Comparison of ENCODE assay signal across 8 cellular contexts in the genomic region with DNA sequence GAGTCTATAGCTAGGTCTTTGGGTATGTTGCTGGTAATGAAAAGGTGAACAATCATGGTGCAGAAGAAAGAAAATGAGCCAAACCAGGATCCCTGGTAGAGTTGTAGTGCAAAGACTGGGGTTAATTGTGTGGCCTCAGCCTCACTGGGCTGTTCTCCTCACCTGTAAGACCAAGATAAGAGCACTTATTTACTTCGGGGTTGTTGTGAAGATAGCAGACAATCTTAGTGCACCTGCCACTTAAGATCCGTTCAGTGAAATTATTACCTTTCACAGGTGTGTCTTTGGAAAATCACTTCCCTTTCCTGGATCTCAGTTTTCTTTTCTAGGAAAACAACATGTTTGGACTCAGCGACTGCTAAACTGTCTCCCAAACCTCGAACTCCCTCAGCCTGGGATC. TPM values are rescaled to one million over a fixed set of nuclear protein-coding genes. Genes with fewer than 3 reads are reported as not detected.
DNase-seq lines count a peak whose midpoint lies in the region; ATAC-seq and TF ChIP-seq lines count a peak whose summit lies in the region.

No MANE protein-coding gene starts in this region.

- WGBS in HUES64, result 89% methylated on average over 4 of the region's 4 CpGs

- H3K4me1 ChIP-seq in HUES64 (ENCODE audit: insufficient read depth, low read length), result peaks cover 12% of the 10 kb centered on the region

- H3K27ac Mint-ChIP-seq in central memory CD8-positive, alpha-beta T cell (ENCODE audit: low read depth), result no peak overlapping the region
- H3K27ac Mint-ChIP-seq in naive B cell, result peak overlapping the region in 3 of 6 donors; percentile 65 to 96 (median 84)

- H3K4me1 Mint-ChIP-seq in central memory CD8-positive, alpha-beta T cell, result peaks cover 32% of the 10 kb centered on the region
- peaks cover 29 to 54% (median 48%) of the 10 kb centered on the region in 3 donors for H3K4me1 Mint-ChIP-seq in naive B cell

- H3K9ac ChIP-seq in HUES64 (ENCODE audit: low read depth, low read length), result peak overlapping the region; percentile 68

- no peak for ATAC-seq in central memory CD8-positive, alpha-beta T cell (replicated peaks; ENCODE audit: extremely low read depth, poor library complexity, severe bottlenecking)
- ATAC-seq in naive B cell (ENCODE audit: low read depth in 2 of 2) (no peak), HG03520 (IDR thresholded peaks at IDR 0.05; ENCODE audit: unreplicated experiment) (no peak)

- DNase-seq in AG04450 (ENCODE audit: low read depth, low spot score) (no peak), naive B cell (no peak), AG20443 (ENCODE audit: low spot score) (no peak), SIG-M5 treated with dmso at 0.1 percent for 504 hours (lab: John Stamatoyannopoulos, UW; ENCODE audit: unreplicated experiment) (no peak)
- no peak for DNase-seq in central memory CD8-positive, alpha-beta T cell (ENCODE audit: low spot score in 2 of 2)
- DNase-seq in activated CD4-positive, CD25-positive, alpha-beta regulatory T cell (lab: John Stamatoyannopoulos, UW), result no peak

- H3K36me3 ChIP-seq in HUES64 (ENCODE audit: insufficient read depth, low read length), result no peaks in the 10 kb centered on the region

- H3K9me3 Mint-ChIP-seq in central memory CD8-positive, alpha-beta T cell, result no peaks in the 10 kb centered on the region
- no peaks in the 10 kb centered on the region for H3K9me3 Mint-ChIP-seq in naive B cell

- no peak for TF ChIP-seq CTCF in AG04450 (IDR thresholded peaks at IDR 0.05; ENCODE audit: low read depth, low read length)

- H3K9me3 ChIP-seq in AG04450 (ENCODE audit: control insufficient read depth, insufficient read depth, low read length), result no peaks in the 10 kb centered on the region; the same call in 1 of the 2 replicates
- H3K9me3 ChIP-seq in HUES64 (ENCODE audit: insufficient read depth, low read depth, low read length), result no peaks in the 10 kb centered on the region

- H3K27me3 ChIP-seq in AG04450 (ENCODE audit: control insufficient read depth, insufficient read depth, low read length) (no peaks in the 10 kb centered on the region), HUES64 (ENCODE audit: insufficient read depth, low read length) (peaks cover 8% of the 10 kb centered on the region)

- H3K4me3 ChIP-seq in AG04450 (ENCODE audit: low read depth, low read length), result peak overlapping the region; percentile 68; the same call in 1 of the 2 replicates
- H3K4me3 ChIP-seq in HUES64 (ENCODE audit: low read length), result peak overlapping the region; percentile 64

- no peaks in the 10 kb centered on the region for H3K36me3 Mint-ChIP-seq in central memory CD8-positive, alpha-beta T cell (ENCODE audit: insufficient read depth)
- H3K36me3 Mint-ChIP-seq in naive B cell, result no peaks in the 10 kb centered on the region

- POLR2A ChIA-PET in AG04450 (lab: Yijun Ruan, JAX), result interaction anchor here (0.6 to 2.0 kb wide), 4 partner anchors 80 to 512 kb away, joined by 4 to 17 read pairs (median 7); partner anchors contain the start of gene JUN

- CTCF ChIA-PET in AG04450 (lab: Charles Lee), result interaction anchor here (1.4 to 1.7 kb wide), 2 partner anchors 151 to 403 kb away, joined by 3 to 10 read pairs; no protein-coding TSS in a partner anchor

- H3K4me3 Mint-ChIP-seq in central memory CD8-positive, alpha-beta T cell, result peak overlapping the region; percentile 90
- peak overlapping the region in 7 of 8 donors; percentile 85 to 97 (median 94) for H3K4me3 Mint-ChIP-seq in naive B cell

- H3K27ac ChIP-seq in AG04450 (ENCODE audit: low read depth, low read length) (no peak overlapping the region), HUES64 (ENCODE audit: low read depth, low read length) (no peak overlapping the region)

- H3K27me3 Mint-ChIP-seq in central memory CD8-positive, alpha-beta T cell, result no peaks in the 10 kb centered on the region
- no peaks in the 10 kb centered on the region for H3K27me3 Mint-ChIP-seq in naive B cell

RNA-seq across cellular contexts. Expression of gene FGGY, which starts 1.3 kb away (rescaled TPM):
- 11.8 and 12.6 TPM in 2 replicates for polyA plus RNA-seq in AG04450 (2011; rRNA removed)
- 24.2 and 25.0 TPM in 2 replicates for polyA minus RNA-seq in AG04450 (2011; rRNA and poly(A)+ RNA removed)
- 11.2 TPM for polyA plus RNA-seq in HUES64 (2013, experiment 1 of 2)
- 12.5 TPM for polyA plus RNA-seq in HUES64 (2013, experiment 2 of 2)
- polyA plus RNA-seq in naive B cell (ENCODE audit: low read depth in 6 of 6), result 10 to 100 TPM in 1 of 6 donors, 1 to 10 TPM in 5; 6.1 to 12.0 (median 7.3) TPM
